ENCODE assay signal across 8 cellular contexts in the genomic region with DNA sequence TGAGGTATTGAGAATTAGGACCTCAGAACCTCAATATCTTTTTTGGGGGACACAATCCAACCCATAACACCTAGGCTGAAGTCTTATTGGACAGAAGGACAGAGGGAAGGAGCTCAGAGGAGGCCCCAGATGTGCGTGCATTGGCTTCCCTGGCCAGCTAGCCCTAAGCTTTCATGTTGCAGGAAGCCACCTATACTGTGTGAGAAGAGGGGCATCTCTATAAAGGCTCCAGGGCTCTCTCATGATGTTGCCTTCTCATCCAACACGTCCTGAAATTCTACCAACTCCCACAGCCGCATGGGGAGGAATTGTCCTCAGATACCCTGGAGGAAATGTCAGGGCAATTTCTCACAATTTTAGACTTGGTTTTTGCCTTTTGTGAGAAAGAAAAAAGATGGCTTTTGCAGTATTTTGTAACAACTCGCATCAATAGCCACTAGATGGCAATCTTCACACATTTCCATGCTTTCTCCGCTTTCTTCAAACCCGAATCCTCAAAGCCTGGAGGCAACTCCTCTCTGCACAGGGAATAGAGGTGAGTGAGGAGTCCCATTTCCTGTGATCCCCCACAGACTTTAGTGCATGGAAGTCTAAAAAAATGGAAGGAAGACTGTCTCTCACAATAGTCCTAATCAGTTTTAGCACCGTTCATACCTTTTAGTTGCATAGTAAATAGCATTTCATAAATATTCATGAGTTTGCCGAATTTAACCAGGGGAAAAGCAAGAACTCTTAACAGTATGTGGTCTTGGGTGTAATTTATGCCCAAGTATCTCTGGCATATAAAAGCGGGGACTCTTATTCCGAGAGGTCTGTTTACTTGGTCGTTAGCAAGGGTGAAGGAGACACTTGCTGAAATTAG. TPM values are rescaled to one million over a fixed set of nuclear protein-coding genes. Genes with fewer than 3 reads are reported as not detected.
DNase-seq lines count a peak whose midpoint lies in the region; ATAC-seq, FAIRE-seq and TF ChIP-seq lines count a peak whose summit lies in the region.

No MANE protein-coding gene starts in this region.

- no peaks in the 10 kb centered on the region for H3F3A ChIP-seq in GM23248 (ENCODE audit: insufficient read depth)

- peak; percentile 6 for DNase-seq in DND-41
- peak; percentile 68 for DNase-seq in GM23248
- peak; percentile 73 for DNase-seq in NCI-H1105 treated with DMSO at 0.1 percent for 48 hours (lab: John Stamatoyannopoulos, UW)
- DNase-seq in T-cell = peak in 3 of 34 experiments; percentile 2 to 11 (median 10)
- peak; percentile 44 for DNase-seq in foreskin melanocyte
- DNase-seq in pancreas = peak in 2 of 6 donors; percentile 8 to 21
- no peak for DNase-seq in omental fat pad (ENCODE audit: low spot score)

- POLR2A ChIA-PET in T-cell (lab: Charles Lee) = interaction anchor here in 1 of 2 donors (0.8 kb wide), 1 partner anchor 14 kb away, joined by 4 read pairs; no protein-coding TSS in a partner anchor

- CTCF ChIA-PET in T-cell (lab: Charles Lee) = interaction anchor here in 1 of 2 donors (0.6 to 1.4 kb wide), 7 partner anchors 13 to 125 kb away, joined by 3 to 4 read pairs (median 3); no protein-coding TSS in a partner anchor

- H3K9me3 ChIP-seq in DND-41 (ENCODE audit: insufficient read depth, low read length, severe bottlenecking) (no peaks in the 10 kb centered on the region), GM23248 (ENCODE audit: low read depth) (no peaks in the 10 kb centered on the region), pancreas (no peaks in the 10 kb centered on the region)

- no peaks in the 10 kb centered on the region for H3K4me1 ChIP-seq in DND-41 (ENCODE audit: insufficient read depth, low read length)
- H3K4me1 ChIP-seq in GM23248 (ENCODE audit: insufficient read depth) = no peaks in the 10 kb centered on the region
- H3K4me1 ChIP-seq in pancreas = no peaks in the 10 kb centered on the region

- H3K9me2 ChIP-seq in GM23248 (ENCODE audit: insufficient read depth) = no peaks in the 10 kb centered on the region

- no peak overlapping the region for H3K27ac ChIP-seq in DND-41 (ENCODE audit: low read length)
- no peak overlapping the region for H3K27ac ChIP-seq in GM23248
- no peak overlapping the region for H3K27ac ChIP-seq in pancreas

- H3K4me3 Mint-ChIP-seq in T-cell = peak overlapping the region; percentile 35 to 54 (median 46)

- TF ChIP-seq CTCF in DND-41 (IDR thresholded peaks at IDR 0.05; ENCODE audit: borderline replicate concordance, extremely low read depth, low read length, poor library complexity, severe bottlenecking) = peak; percentile 63
- peak; percentile 27 to 60 (median 58) for TF ChIP-seq CTCF in pancreas (IDR thresholded peaks at IDR 0.05)
- peak in 1 of 3 donors; percentile 24 for TF ChIP-seq CTCF in omental fat pad (IDR thresholded peaks at IDR 0.05)

- peaks cover 6 to 10% of the 10 kb centered on the region in 2 donors for H3K27me3 Mint-ChIP-seq in T-cell

- H3K27ac Mint-ChIP-seq in T-cell = no peak overlapping the region

- H3K36me3 Mint-ChIP-seq in T-cell = no peaks in the 10 kb centered on the region

- FAIRE-seq in pancreas (lab: Jason Lieb, UNC) = peak; percentile 32

- in situ Hi-C loops in GM23248 (cut with MboI) = no loop called here

- no peak; the same call in 2 of the 3 replicates for ATAC-seq in DND-41 (ENCODE audit: insufficient read depth, low read depth)
- ATAC-seq in T-cell (replicated peaks in 1 of 4) = peak in 1 of 4 experiments; percentile 45
- ATAC-seq in pancreas = peak in 3 of 4 donors; percentile 84 to 88 (median 86)
- ATAC-seq in GM21360 (IDR thresholded peaks at IDR 0.05; ENCODE audit: unreplicated experiment) = no peak
- no peak for ATAC-seq in omental fat pad (ENCODE audit: low FRiP score)

- H3K79me2 ChIP-seq in DND-41 (ENCODE audit: insufficient read depth, low read length) (no peaks in the 10 kb centered on the region), GM23248 (ENCODE audit: insufficient read depth) (no peaks in the 10 kb centered on the region)

- H4K20me1 ChIP-seq in DND-41 (ENCODE audit: insufficient read depth, low read length) = no peaks in the 10 kb centered on the region
- H4K20me1 ChIP-seq in GM23248 (ENCODE audit: insufficient read depth) = no peaks in the 10 kb centered on the region

- intact Hi-C loops in pancreas (cut with DNase I) = no loop called here

- peaks cover 0 to 5% (median 4%) of the 10 kb centered on the region in 3 donors for H3K4me1 Mint-ChIP-seq in T-cell

- H3K36me3 ChIP-seq in DND-41 (ENCODE audit: insufficient read depth, low read length) (no peaks in the 10 kb centered on the region), GM23248 (ENCODE audit: low read depth) (no peaks in the 10 kb centered on the region), pancreas (no peaks in the 10 kb centered on the region)

- H3K4me3 ChIP-seq in DND-41 (ENCODE audit: low read depth in 1 of 2, low read length in 2 of 2) = no peak overlapping the region
- H3K4me3 ChIP-seq in GM23248 = no peak overlapping the region
- no peak overlapping the region for H3K4me3 ChIP-seq in pancreas

- H3K27me3 ChIP-seq in DND-41 (ENCODE audit: insufficient read depth, low read length, poor library complexity) (no peaks in the 10 kb centered on the region), GM23248 (replicated peaks; ENCODE audit: insufficient read depth) (peaks cover 9% of the 10 kb centered on the region; the same call in 1 of the 2 replicates), pancreas (no peaks in the 10 kb centered on the region)

- H2AFZ ChIP-seq in DND-41 (ENCODE audit: low read depth, low read length) (no peak overlapping the region), GM23248 (no peak overlapping the region)

- H3K4me2 ChIP-seq in DND-41 (ENCODE audit: insufficient read depth, low read length) (no peak overlapping the region), GM23248 (ENCODE audit: unreplicated experiment) (no peak overlapping the region)

- 20 to 24% methylated on average over 11 of the region's 11 CpGs for WGBS in GM23248 (ENCODE audit: low coverage in 1 of 2, low lambda C conversion rate in 2 of 2, missing lambda C conversion rate in 2 of 2), 2 experiments
- WGBS in pancreas, 2 donors = 16 to 19% methylated on average over 11 of the region's 11 CpGs

- H3K9ac ChIP-seq in DND-41 (ENCODE audit: low read depth, low read length) (no peak overlapping the region), GM23248 (no peak overlapping the region)

- H3K9me3 Mint-ChIP-seq in T-cell = no peaks in the 10 kb centered on the region

RNA-seq across cellular contexts. Expression of a gene that starts 7.4 kb away (rescaled TPM):
- not detected in 2 replicates for total RNA-seq in GM23248 (2014; rRNA removed; shearing (Covaris generic))
- polyA plus RNA-seq in GM23248 (2016; fragmentation: Nextera tagmentation; extraction: Ambion mirVana) = not detected in 2 replicates
- not detected for total RNA-seq in T-cell
- not detected for total RNA-seq in pancreas
- polyA plus RNA-seq in pancreas = under 1 TPM in 1 of 2 donors, not detected in 1; 0.02 TPM
- total RNA-seq in omental fat pad = not detected

Comparison
In these comparisons a context has a peak if more than half of its experiments do, and no peak if none do; other contexts are left out.
1. ATAC-seq: peak in pancreas (3 of 4); none in DND-41 (single experiment), GM21360 (single experiment) and omental fat pad (single experiment).